In the genomic region with DNA sequence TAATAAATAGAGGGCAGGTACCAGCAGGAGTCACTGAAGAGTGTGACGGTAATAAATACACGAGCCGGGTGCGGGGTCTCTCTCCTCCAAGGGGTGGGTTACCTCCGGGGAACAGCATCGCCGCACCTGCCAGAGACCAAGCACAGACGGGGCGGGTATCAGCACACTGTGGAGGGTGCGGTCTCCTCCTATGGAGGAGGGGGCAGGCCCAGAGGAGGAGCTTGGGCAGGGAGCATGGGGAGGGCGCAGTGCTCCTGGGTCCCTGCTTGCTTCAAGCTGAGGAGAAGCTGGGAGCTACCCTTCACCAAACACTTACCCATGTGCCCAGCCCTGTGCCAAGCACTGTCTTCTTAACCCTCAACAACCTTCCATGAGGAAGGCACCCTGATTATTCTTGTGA, we compare ENCODE assay signal across 11 cellular contexts. TPM values are rescaled to one million over a fixed set of nuclear protein-coding genes. Genes with fewer than 3 reads are reported as not detected.
A peak's percentile ranks its signal among the peaks of the same experiment; 100 is the strongest.
DNase-seq lines count a peak whose midpoint lies in the region; ATAC-seq, FAIRE-seq and TF ChIP-seq lines count a peak whose summit lies in the region.
"Had no signal": no experiment of that assay in that cellular context is flagged by ENCODE, and none has a peak within 500 bp of the region (broad histone marks: within the 10 kb centered on the region; RNA-seq: fewer than 3 reads in every experiment).

No MANE protein-coding gene starts in this region.

- H3K4me2 ChIP-seq in OCI-LY1 (ENCODE audit: low read length), result peak overlapping the region; percentile 67

- no peak for TF ChIP-seq POLR2A in breast epithelium (IDR thresholded peaks at IDR 0.05)

- no peaks in the 10 kb centered on the region for H3K79me2 ChIP-seq in OCI-LY1 (ENCODE audit: insufficient read depth, low read length)

- TF ChIP-seq CTCF in breast epithelium (IDR thresholded peaks at IDR 0.05) (no peak), MCF 10A (IDR thresholded peaks at IDR 0.05; ENCODE audit: unreplicated experiment) (no peak), OCI-LY1 (IDR thresholded peaks at IDR 0.05; ENCODE audit: low read length) (no peak), tibial artery (IDR thresholded peaks at IDR 0.05) (no peak)

- no peaks in the 10 kb centered on the region for H4K20me1 ChIP-seq in OCI-LY1 (ENCODE audit: insufficient read depth, low read length)

- H3K4me3 ChIP-seq in breast epithelium (no peak overlapping the region), OCI-LY1 (ENCODE audit: low read depth, low read length, poor library complexity, severe bottlenecking) (peak overlapping the region; percentile 43), tibial artery (no peak overlapping the region)

- no peaks in the 10 kb centered on the region for H3F3A ChIP-seq in OCI-LY1 (ENCODE audit: insufficient read depth, low read length)

- H3K9me3 ChIP-seq in breast epithelium (no peaks in the 10 kb centered on the region), OCI-LY1 (ENCODE audit: low read length) (no peaks in the 10 kb centered on the region), tibial artery (no peaks in the 10 kb centered on the region)
- H3K9me3 ChIP-seq: BE2C had no signal

- H3K4me1 ChIP-seq in breast epithelium, result peaks cover 6 to 19% of the 10 kb centered on the region in 2 donors
- H3K4me1 ChIP-seq in OCI-LY1 (ENCODE audit: insufficient read depth, low read length, severe bottlenecking), result peaks cover 50% of the 10 kb centered on the region
- H3K4me1 ChIP-seq in tibial artery, result peaks cover 0 to 67% (median 57%) of the 10 kb centered on the region in 4 donors

- peaks cover 7% of the 10 kb centered on the region for H3K9me3 Mint-ChIP-seq in MCF 10A (ENCODE audit: unreplicated experiment)

- H3K4me3 Mint-ChIP-seq in MCF 10A (ENCODE audit: unreplicated experiment), result no peak overlapping the region

- H3K27me3 Mint-ChIP-seq in MCF 10A (ENCODE audit: insufficient read depth, unreplicated experiment), result no peaks in the 10 kb centered on the region

- intact Hi-C loops in breast epithelium (cut with DNase I; ENCODE audit: low total_unique reads) (no loop called here), MCF 10A (cut with micrococcal nuclease) (loop anchor here (10.0 kb wide), 1 partner anchor 362 kb away; no protein-coding TSS in a partner anchor), tibial artery (cut with DNase I; ENCODE audit: low total_unique reads) (no loop called here)

- H3K27me3 ChIP-seq in breast epithelium (no peaks in the 10 kb centered on the region), OCI-LY1 (ENCODE audit: insufficient read depth, low read length) (no peaks in the 10 kb centered on the region), tibial artery (no peaks in the 10 kb centered on the region)
- H3K27me3 ChIP-seq: BE2C had no signal

- no peak for ATAC-seq in HG02840 (IDR thresholded peaks at IDR 0.05; ENCODE audit: low FRiP score, unreplicated experiment)

- no peaks in the 10 kb centered on the region for H3K36me3 Mint-ChIP-seq in MCF 10A (ENCODE audit: insufficient read depth, unreplicated experiment)

- peak overlapping the region; percentile 86 for H2AFZ ChIP-seq in OCI-LY1 (ENCODE audit: low read length)

- DNase-seq in breast epithelium (ENCODE audit: low spot score in 2 of 2), result no peak
- no peak for DNase-seq in MCF 10A (ENCODE audit: unreplicated experiment)
- peak; percentile 28 for DNase-seq in germinal center (ENCODE audit: low spot score)
- DNase-seq in tibial artery, result peak in 1 of 2 donors; percentile 67
- DNase-seq in NCI-H2081 (lab: John Stamatoyannopoulos, UW), result no peak
- no peak for DNase-seq in frontal cortex (ENCODE audit: low spot score in 2 of 2)
- DNase-seq: activated CD4-positive, CD25-positive, alpha-beta regulatory T cell treated with anti-CD3 and anti-CD28 coated beads, Interleukin-2, amount 50 U/mL, for 72 hours; BE2C; NCI-H510A treated with DMSO at 0.1 percent for 48 hours had no signal

- H3K27ac Mint-ChIP-seq in MCF 10A (ENCODE audit: low read depth, unreplicated experiment), result no peak overlapping the region

- no peak for FAIRE-seq in frontal cortex (lab: Jason Lieb, UNC)

- H3K4me1 Mint-ChIP-seq in MCF 10A (ENCODE audit: insufficient read depth, unreplicated experiment), result peaks cover 21% of the 10 kb centered on the region

- CTCF ChIA-PET in MCF 10A (lab: Yijun Ruan, JAX), result interaction anchor here (0.7 to 2.6 kb wide), 2 partner anchors 95 to 145 kb away, joined by 3 to 10 read pairs; no protein-coding TSS in a partner anchor

- H3K9ac ChIP-seq in OCI-LY1 (ENCODE audit: low read length), result peak overlapping the region; percentile 52

- H3K36me3 ChIP-seq in breast epithelium (no peaks in the 10 kb centered on the region), OCI-LY1 (ENCODE audit: insufficient read depth, low read length) (no peaks in the 10 kb centered on the region), tibial artery (peaks cover 0 to 22% (median 17%) of the 10 kb centered on the region in 3 donors)
- H3K36me3 ChIP-seq: BE2C had no signal

- H3K9me2 ChIP-seq in OCI-LY1 (ENCODE audit: low read depth, low read length), result no peaks in the 10 kb centered on the region

- peak overlapping the region; percentile 67 to 93 for H3K27ac ChIP-seq in breast epithelium
- H3K27ac ChIP-seq in OCI-LY1 (ENCODE audit: low read depth, low read length, poor library complexity, severe bottlenecking), result peak overlapping the region; percentile 70
- peak overlapping the region; percentile 81 to 90 for H3K27ac ChIP-seq in tibial artery

- POLR2A ChIA-PET in MCF 10A (lab: Yijun Ruan, JAX), result no interaction called here

- BruUV-seq in MCF 10A (replicated peaks; lab: Mats Ljungman, UMichigan), result no TSS peak

RNA-seq across cellular contexts. Expression of a gene that starts 12.8 kb away (rescaled TPM):
- 10 to 100 TPM in 1 of 3 donors, 1 to 10 TPM in 2; 3.7 to 17.9 (median 8.2) TPM for total RNA-seq in breast epithelium
- 1.3 and 2.1 TPM in 2 replicates for total RNA-seq in MCF 10A (2022)
- total RNA-seq in frontal cortex, result 2.9 TPM

RNA-seq across cellular contexts. Expression of a gene that starts 19.5 kb away (rescaled TPM):
- total RNA-seq in breast epithelium, result 1 to 10 TPM; 2.9 to 5.6 (median 3.3) TPM
- total RNA-seq in MCF 10A (2022), result 8.8 and 12.3 TPM in 2 replicates
- 23.6 TPM for total RNA-seq in frontal cortex
